16 cellular contexts compared by ENCODE assay signal in the genomic region with DNA sequence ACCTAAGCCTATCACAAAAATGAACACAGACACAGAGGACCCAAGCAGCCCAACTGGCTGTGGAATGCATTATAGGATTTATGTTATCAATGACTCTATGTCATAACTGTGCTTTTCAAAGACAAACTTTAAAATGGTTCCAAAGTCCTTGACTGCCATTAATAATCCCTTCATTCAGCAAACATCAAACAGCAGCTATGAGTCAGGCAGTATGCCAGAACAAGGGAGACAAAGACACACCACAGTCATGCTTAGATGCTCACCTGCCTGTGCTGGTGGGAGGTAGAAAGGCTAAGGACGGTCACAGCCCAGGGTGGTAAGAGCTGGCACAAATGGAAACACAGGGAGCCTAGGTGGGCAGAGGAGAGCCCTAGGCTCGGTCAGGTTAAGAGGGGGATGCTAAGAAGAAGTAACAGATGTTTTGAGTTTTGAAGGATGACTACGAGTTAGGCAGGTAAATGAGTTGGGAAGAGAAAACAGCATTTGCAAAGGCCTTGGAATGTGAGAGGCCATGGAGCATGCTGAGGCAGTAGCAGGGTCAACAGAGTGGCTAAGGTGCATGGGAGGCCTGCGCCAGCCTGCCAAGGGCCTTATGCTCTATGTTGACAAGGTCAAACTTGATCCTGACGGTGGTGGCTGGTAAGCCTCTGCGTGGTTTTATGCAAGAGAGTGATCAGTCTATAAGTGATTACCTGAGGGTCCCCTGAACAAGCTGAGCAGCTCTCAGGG. TPM values are rescaled to one million over a fixed set of nuclear protein-coding genes. Genes with fewer than 3 reads are reported as not detected.
DNase-seq lines count a peak whose midpoint lies in the region; ATAC-seq, FAIRE-seq and TF ChIP-seq lines count a peak whose summit lies in the region.
"Had no signal": no experiment of that assay in that cellular context is flagged by ENCODE, and none has a peak within 500 bp of the region (broad histone marks: within the 10 kb centered on the region; RNA-seq: fewer than 3 reads in every experiment).

No MANE protein-coding gene starts in this region.

- H3K4me1 ChIP-seq in mammary epithelial cell (ENCODE audit: insufficient read depth, low read length) (peaks cover 21% of the 10 kb centered on the region), mucosa of descending colon (ENCODE audit: low read depth) (no peaks in the 10 kb centered on the region)
- H3K4me1 ChIP-seq: left lung had no signal

- peak overlapping the region; percentile 36 for H3K27ac ChIP-seq in mammary epithelial cell (ENCODE audit: insufficient read depth, low read depth, low read length)
- H3K27ac ChIP-seq: heart left ventricle, left lung, thoracic aorta had no signal

- no peak for TF ChIP-seq CTCF in mammary epithelial cell (conservative IDR thresholded peaks at IDR 0.05 in 1 of 2, IDR thresholded peaks at IDR 0.05 in 1 of 2; ENCODE audit: extremely low read depth in 1 of 2, insufficient read depth in 1 of 2, low read depth in 1 of 2, low read length in 2 of 2)
- TF ChIP-seq CTCF in mucosa of descending colon (IDR thresholded peaks at IDR 0.05): no peak

- in situ Hi-C loops in mammary epithelial cell (cut with MboI; ENCODE audit: low sequenced_read_pairs in 2 of 2): no loop called here

- H3K36me3 ChIP-seq in mammary epithelial cell (ENCODE audit: insufficient read depth, low read length) (no peaks in the 10 kb centered on the region), mucosa of descending colon (ENCODE audit: low read depth) (no peaks in the 10 kb centered on the region)
- H3K36me3 ChIP-seq: heart left ventricle, left lung, thoracic aorta had no signal

- no peak overlapping the region for H3K9ac ChIP-seq in mammary epithelial cell (ENCODE audit: insufficient read depth, low read length)

- intact Hi-C loops in mammary epithelial cell (cut with micrococcal nuclease) (no loop called here), mucosa of descending colon (cut with DNase I, micrococcal nuclease) (no loop called here)

- H3K4me3 ChIP-seq in mammary epithelial cell (replicated peaks in 1 of 3; ENCODE audit: insufficient read depth in 1 of 3, low read depth in 2 of 3, low read length in 3 of 3) (no peak overlapping the region), mucosa of descending colon (no peak overlapping the region)
- H3K4me3 ChIP-seq: heart left ventricle, left lung, thoracic aorta had no signal

- WGBS in mammary epithelial cell (ENCODE audit: low coverage, missing lambda C conversion rate): 59% methylated on average over 5 of the region's 6 CpGs

- ATAC-seq in mucosa of descending colon: peak; percentile 59
- ATAC-seq in HG03139 (IDR thresholded peaks at IDR 0.05; ENCODE audit: unreplicated experiment): no peak
- no peak for ATAC-seq in GM21576 (IDR thresholded peaks at IDR 0.05; ENCODE audit: unreplicated experiment)
- ATAC-seq: heart left ventricle, left lung, T-cell had no signal

- FAIRE-seq in H54 (lab: Jason Lieb, UNC): no peak
- FAIRE-seq: GM12891 had no signal

- H4K20me1 ChIP-seq in mammary epithelial cell (ENCODE audit: insufficient read depth, low read length): no peaks in the 10 kb centered on the region

- CTCF ChIA-PET in mammary epithelial cell (lab: Charles Lee; ENCODE audit: low non-redundant PET): no interaction called here

- peak overlapping the region; percentile 28 for H2AFZ ChIP-seq in mammary epithelial cell (ENCODE audit: low read depth, low read length)

- DNase-seq in DMS53 treated with DMSO at 0.1 percent for 48 hours (lab: John Stamatoyannopoulos, UW; ENCODE audit: unreplicated experiment): peak; percentile 51
- peak; percentile 29 for DNase-seq in NCI-H1436 (lab: John Stamatoyannopoulos, UW)
- DNase-seq in mammary epithelial cell: peak; percentile 49
- DNase-seq in mucosa of descending colon: no peak
- DNase-seq in T-helper 1 cell: no peak
- no peak for DNase-seq in H54 (ENCODE audit: insufficient read length, low spot score)
- DNase-seq: activated naive CD4-positive, alpha-beta T cell treated with Interleukin-2 at 50 U/mL for 16 hours; EL; heart left ventricle; left lung; NCI-H524; T-cell had no signal

- TF ChIP-seq POLR2A in H54 (IDR thresholded peaks at IDR 0.05; ENCODE audit: low read depth, low read length): no peak

- H3K9me3 ChIP-seq in mammary epithelial cell (replicated peaks; ENCODE audit: insufficient read depth, low read length): no peaks in the 10 kb centered on the region
- H3K9me3 ChIP-seq in mucosa of descending colon: no peaks in the 10 kb centered on the region
- H3K9me3 ChIP-seq: heart left ventricle, left lung, thoracic aorta had no signal

- dilution Hi-C loops in mammary epithelial cell (cut with HindIII; ENCODE audit: low sequenced_read_pairs): no loop called here

- no peaks in the 10 kb centered on the region for H3K27me3 ChIP-seq in mammary epithelial cell (ENCODE audit: insufficient read depth, low read length)
- H3K27me3 ChIP-seq: heart left ventricle, left lung had no signal

- no peaks in the 10 kb centered on the region for H3K79me2 ChIP-seq in mammary epithelial cell (ENCODE audit: insufficient read depth, low read length)

- no TSS peak for BruUV-seq in mammary epithelial cell (replicated peaks; lab: Mats Ljungman, UMichigan)

- H3K4me2 ChIP-seq in mammary epithelial cell (ENCODE audit: insufficient read depth, low read depth, low read length): no peak overlapping the region

RNA-seq across cellular contexts. Expression of a gene that starts 23.0 kb away (rescaled TPM):
- total RNA-seq in mammary epithelial cell (1 to 10 TPM; 3.2 to 3.8 TPM), mucosa of descending colon (10 to 100 TPM in 2 of 3 donors, 1 to 10 TPM in 1; 7.9 to 11.9 (median 10.7) TPM)
- 0.19 TPM for polyA plus RNA-seq in mammary epithelial cell
- not detected for polyA minus RNA-seq in mammary epithelial cell

Comparison
In these comparisons a context has a peak if more than half of its experiments do, and no peak if none do; other contexts are left out.
1. DNase-seq: peak in DMS53 treated with DMSO at 0.1 percent for 48 hours (single experiment), NCI-H1436 (single experiment) and mammary epithelial cell (single experiment); none in mucosa of descending colon (0 of 3), T-helper 1 cell (0 of 5) and H54 (single experiment).